Comparison of ENCODE assay signal across 8 cellular contexts in genomic region chr3:36991923-36992805, GRCh38. TPM values are rescaled to one million over a fixed set of nuclear protein-coding genes. Genes with fewer than 3 reads are reported as not detected.
A peak's percentile ranks its signal among the peaks of the same experiment; 100 is the strongest.
DNase-seq lines count a peak whose midpoint lies in the region; ATAC-seq and TF ChIP-seq lines count a peak whose summit lies in the region.

No MANE protein-coding gene starts in this region.

- H3K27ac ChIP-seq in CD8-positive, alpha-beta T cell (ENCODE audit: low read depth, low read length), result peak overlapping the region; percentile 89

- H3K36me3 ChIP-seq in CD8-positive, alpha-beta T cell (ENCODE audit: insufficient read depth, low read length), result peaks cover 9% of the 10 kb centered on the region
- peaks cover 48% of the 10 kb centered on the region for H3K36me3 ChIP-seq in MG63

- no peaks in the 10 kb centered on the region for H3K27me3 ChIP-seq in CD8-positive, alpha-beta T cell (ENCODE audit: insufficient read depth, low read length)
- no peaks in the 10 kb centered on the region for H3K27me3 ChIP-seq in MG63

- CTCF ChIA-PET in CD8-positive, alpha-beta T cell (lab: Charles Lee), result interaction anchor here (0.9 to 1.7 kb wide), 8 partner anchors 13 to 155 kb away, joined by 3 to 8 read pairs (median 3); no protein-coding TSS in a partner anchor

- H3K27me3 Mint-ChIP-seq in CD8-positive, alpha-beta T cell (ENCODE audit: low read depth), result no peaks in the 10 kb centered on the region
- no peaks in the 10 kb centered on the region for H3K27me3 Mint-ChIP-seq in activated T-helper 2 cell treated with anti-CD3 and anti-CD28 coated beads, Interferon-gamma antibody, Interleukin-2, Interleukin-4, amounts not matched to agents 10 μg/mL and 5 μg/mL and 100 μg/mL, durations not matched to agents 14 hours and 24 hours and 36 hours (ENCODE audit: low read depth)

- peaks cover 38% of the 10 kb centered on the region for H3K4me1 Mint-ChIP-seq in CD8-positive, alpha-beta T cell (ENCODE audit: low read depth)
- peaks cover 42% of the 10 kb centered on the region for H3K4me1 Mint-ChIP-seq in activated T-helper 2 cell treated with anti-CD3 and anti-CD28 coated beads, Interferon-gamma antibody, Interleukin-2, Interleukin-4, amounts not matched to agents 10 μg/mL and 5 μg/mL and 100 μg/mL, durations not matched to agents 14 hours and 24 hours and 36 hours (ENCODE audit: low read depth)

- H3K4me3 ChIP-seq in CD8-positive, alpha-beta T cell (ENCODE audit: low read depth, low read length), result peak overlapping the region; percentile 58
- H3K4me3 ChIP-seq in MG63 (peak overlapping the region; percentile 81), epithelial cell of esophagus (ENCODE audit: low read length) (peak overlapping the region; percentile 92)

- peak in 2 of 7 experiments; percentile 4 to 21 for DNase-seq in CD8-positive, alpha-beta T cell
- DNase-seq in MG63 (peak; percentile 18), epithelial cell of esophagus (ENCODE audit: low read depth) (peak; percentile 62), omental fat pad (ENCODE audit: low spot score) (no peak), NCI-H146 (lab: John Stamatoyannopoulos, UW) (no peak), midbrain (lab: John Stamatoyannopoulos, UW) (no peak)
- no peak for DNase-seq in activated T-helper 2 cell treated with anti-CD3 and anti-CD28 coated beads, Interferon-gamma antibody, Interleukin-2, Interleukin-4, amounts not matched to agents 10 μg/mL and 5 μg/mL and 100 μg/mL, durations not matched to agents 14 hours and 24 hours and 36 hours (ENCODE audit: low spot score)

- peaks cover 32% of the 10 kb centered on the region for H3K36me3 Mint-ChIP-seq in CD8-positive, alpha-beta T cell
- H3K36me3 Mint-ChIP-seq in activated T-helper 2 cell treated with anti-CD3 and anti-CD28 coated beads, Interferon-gamma antibody, Interleukin-2, Interleukin-4, amounts not matched to agents 10 μg/mL and 5 μg/mL and 100 μg/mL, durations not matched to agents 14 hours and 24 hours and 36 hours (ENCODE audit: low read depth), result peaks cover 43% of the 10 kb centered on the region

- H3K9me3 ChIP-seq in CD8-positive, alpha-beta T cell (ENCODE audit: low read length), result no peaks in the 10 kb centered on the region
- no peaks in the 10 kb centered on the region for H3K9me3 ChIP-seq in MG63

- no peaks in the 10 kb centered on the region for H3K9me3 Mint-ChIP-seq in CD8-positive, alpha-beta T cell
- H3K9me3 Mint-ChIP-seq in activated T-helper 2 cell treated with anti-CD3 and anti-CD28 coated beads, Interferon-gamma antibody, Interleukin-2, Interleukin-4, amounts not matched to agents 10 μg/mL and 5 μg/mL and 100 μg/mL, durations not matched to agents 14 hours and 24 hours and 36 hours, result no peaks in the 10 kb centered on the region

- no peak for ATAC-seq in CD8-positive, alpha-beta T cell
- ATAC-seq in omental fat pad (ENCODE audit: low FRiP score) (peak; percentile 9), HG03432 (IDR thresholded peaks at IDR 0.05; ENCODE audit: unreplicated experiment) (no peak)

- no peak overlapping the region for H3K4me3 Mint-ChIP-seq in CD8-positive, alpha-beta T cell
- no peak overlapping the region for H3K4me3 Mint-ChIP-seq in activated T-helper 2 cell treated with anti-CD3 and anti-CD28 coated beads, Interferon-gamma antibody, Interleukin-2, Interleukin-4, amounts not matched to agents 10 μg/mL and 5 μg/mL and 100 μg/mL, durations not matched to agents 14 hours and 24 hours and 36 hours (ENCODE audit: low read depth)

- H3K4me1 ChIP-seq in CD8-positive, alpha-beta T cell (ENCODE audit: insufficient read depth, low read length), result peaks cover 54% of the 10 kb centered on the region

- H3K27ac Mint-ChIP-seq in CD8-positive, alpha-beta T cell, result no peak overlapping the region
- no peak overlapping the region for H3K27ac Mint-ChIP-seq in activated T-helper 2 cell treated with anti-CD3 and anti-CD28 coated beads, Interferon-gamma antibody, Interleukin-2, Interleukin-4, amounts not matched to agents 10 μg/mL and 5 μg/mL and 100 μg/mL, durations not matched to agents 14 hours and 24 hours and 36 hours

- TF ChIP-seq CTCF in CD8-positive, alpha-beta T cell (IDR thresholded peaks at IDR 0.05), result no peak
- TF ChIP-seq CTCF in epithelial cell of esophagus (IDR thresholded peaks at IDR 0.05; ENCODE audit: insufficient read depth, low read depth, low read length, missing control alignments), result no peak
- no peak for TF ChIP-seq CTCF in omental fat pad (IDR thresholded peaks at IDR 0.05)

- POLR2A ChIA-PET in CD8-positive, alpha-beta T cell (lab: Charles Lee), result interaction anchor here (0.6 to 2.7 kb wide), 21 partner anchors 13 to 1173 kb away, joined by 3 to 22 read pairs (median 4); partner anchors contain the start of genes LRRFIP2, OXSR1 and TRANK1

- intact Hi-C loops in CD8-positive, alpha-beta T cell (cut with DNase I, micrococcal nuclease), result loop anchor here (2.0 to 5.0 kb wide), 5 partner anchors 47 to 115 kb away; partner anchors contain the start of gene TRANK1 (in 1 of the 2)
- intact Hi-C loops in activated T-helper 2 cell treated with anti-CD3 and anti-CD28 coated beads, Interferon-gamma antibody, Interleukin-2, Interleukin-4, amounts not matched to agents 10 μg/mL and 5 μg/mL and 100 μg/mL, durations not matched to agents 14 hours and 24 hours and 36 hours (cut with micrococcal nuclease), result loop anchor here (5.0 to 10.0 kb wide), 2 partner anchors 223 to 1145 kb away; partner anchors contain the start of genes ACAA1 and MYD88

RNA-seq across cellular contexts. Expression of gene EPM2AIP1, which starts 0.8 kb away (rescaled TPM):
- total RNA-seq in CD8-positive, alpha-beta T cell, result 10 to 100 TPM; 17.1 to 19.8 TPM
- total RNA-seq in MG63 (2014; rRNA removed; shearing (Covaris generic); ENCODE audit: low replicate concordance), result 2.8 and 5.1 TPM in 2 replicates
- 10 to 100 TPM in 2 of 4 donors, 1 to 10 TPM in 2; 9.6 to 14.3 (median 10.1) TPM for total RNA-seq in omental fat pad
- total RNA-seq in activated T-helper 2 cell treated with anti-CD3 and anti-CD28 coated beads, Interferon-gamma antibody, Interleukin-2, Interleukin-4, amounts not matched to agents 10 μg/mL and 5 μg/mL and 100 μg/mL, durations not matched to agents 14 hours and 24 hours and 36 hours, result 17.7 and 20.4 TPM in 2 replicates

RNA-seq across cellular contexts. Expression of gene MLH1, which starts 1.2 kb away (rescaled TPM):
- total RNA-seq in CD8-positive, alpha-beta T cell, result 10 to 100 TPM; 21.4 to 23.9 TPM
- total RNA-seq in MG63 (2014; rRNA removed; shearing (Covaris generic); ENCODE audit: low replicate concordance), result 37.2 and 41.1 TPM in 2 replicates
- 10 to 100 TPM; 23.2 to 30.3 (median 28.6) TPM for total RNA-seq in omental fat pad
- total RNA-seq in activated T-helper 2 cell treated with anti-CD3 and anti-CD28 coated beads, Interferon-gamma antibody, Interleukin-2, Interleukin-4, amounts not matched to agents 10 μg/mL and 5 μg/mL and 100 μg/mL, durations not matched to agents 14 hours and 24 hours and 36 hours, result 61.9 and 64.4 TPM in 2 replicates

RNA-seq across cellular contexts. Expression of gene TRANK1, which starts 47.3 kb away (rescaled TPM):
- total RNA-seq in CD8-positive, alpha-beta T cell, result 10 to 100 TPM; 34.9 to 36.4 TPM
- 1.0 and 3.8 TPM in 2 replicates for total RNA-seq in MG63 (2014; rRNA removed; shearing (Covaris generic); ENCODE audit: low replicate concordance)
- 10 to 100 TPM in 3 of 4 donors, 1 to 10 TPM in 1; 9.4 to 31.5 (median 14.6) TPM for total RNA-seq in omental fat pad
- 1.1 and 1.8 TPM in 2 replicates for total RNA-seq in activated T-helper 2 cell treated with anti-CD3 and anti-CD28 coated beads, Interferon-gamma antibody, Interleukin-2, Interleukin-4, amounts not matched to agents 10 μg/mL and 5 μg/mL and 100 μg/mL, durations not matched to agents 14 hours and 24 hours and 36 hours

Comparison
In these comparisons a context has a peak if more than half of its experiments do, and no peak if none do; other contexts are left out.
1. DNase-seq: peak in MG63 (single experiment) and epithelial cell of esophagus (single experiment); none in omental fat pad (single experiment), activated T-helper 2 cell treated with anti-CD3 and anti-CD28 coated beads, Interferon-gamma antibody, Interleukin-2, Interleukin-4, amounts not matched to agents 10 μg/mL and 5 μg/mL and 100 μg/mL, durations not matched to agents 14 hours and 24 hours and 36 hours (single experiment), NCI-H146 (single experiment) and midbrain (single experiment).
2. Peak in every context shown above with its lines, with median percentiles within 50 percentile points of each other: H3K4me3 ChIP-seq.